Comparison of ENCODE assay signal across 1 cellular context in the genomic region with DNA sequence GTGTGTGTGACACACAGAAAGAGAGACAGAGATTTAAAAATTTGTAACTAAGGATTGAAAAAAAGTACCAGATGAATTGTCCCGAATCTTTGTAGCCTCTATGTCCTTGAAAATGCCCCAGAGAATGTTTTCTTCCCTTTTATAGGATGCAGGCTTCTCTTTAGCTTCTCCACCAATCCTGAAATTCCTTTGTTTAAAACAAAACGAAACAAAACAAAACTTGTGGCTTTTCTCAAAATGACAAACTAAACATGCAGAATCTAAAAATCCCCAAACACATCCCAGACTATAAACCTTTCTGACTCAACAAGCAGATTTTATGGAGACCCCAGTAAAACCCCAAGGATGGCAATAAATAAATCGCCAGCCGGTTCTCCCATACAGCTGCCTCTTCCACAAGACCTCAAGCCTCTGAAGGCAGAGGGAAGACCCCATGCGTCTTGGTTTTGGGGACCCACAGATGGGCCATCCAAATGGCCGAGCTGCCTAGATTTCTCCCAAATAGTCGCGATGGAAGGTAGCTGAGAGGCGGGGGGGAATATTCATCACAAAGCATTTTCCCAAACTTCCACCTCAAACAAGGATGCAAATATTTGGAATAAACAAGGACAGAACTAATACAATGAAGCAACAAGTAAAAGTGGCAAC.
TF ChIP-seq lines count a peak whose summit lies in the region.

No MANE protein-coding gene starts in this region.

TF ChIP-seq in H1, 55 proteins besides CTCF, POLR2A, EP300 and RAD21:
- TF ChIP-seq BACH1 (IDR thresholded peaks at IDR 0.05; ENCODE audit: low read length) (no peak), MAFK (IDR thresholded peaks at IDR 0.05; ENCODE audit: low read depth, low read length) (no peak), SAP30 (IDR thresholded peaks at IDR 0.05; ENCODE audit: insufficient read depth, insufficient replicate concordance, low read length) (no peak), KDM1A (IDR thresholded peaks at IDR 0.05; ENCODE audit: borderline replicate concordance, low read length) (no peak), POU5F1 (IDR thresholded peaks at IDR 0.05; ENCODE audit: low read depth, low read length) (no peak), CTBP2 (IDR thresholded peaks at IDR 0.05; ENCODE audit: borderline replicate concordance, insufficient read depth, insufficient read length, low read length) (no peak), EGR1 (IDR thresholded peaks at IDR 0.05; ENCODE audit: borderline replicate concordance, low read depth, low read length) (no peak), NANOG (IDR thresholded peaks at IDR 0.05; ENCODE audit: insufficient read depth, low read depth, low read length, poor library complexity, severe bottlenecking) (no peak), CBX5 (IDR thresholded peaks at IDR 0.05; ENCODE audit: low read depth, low read length) (no peak), SP4 (IDR thresholded peaks at IDR 0.05; ENCODE audit: low read length) (no peak), NRF1 (IDR thresholded peaks at IDR 0.05; ENCODE audit: low read depth, low read length) (no peak), SIN3A (conservative IDR thresholded peaks at IDR 0.05 in 1 of 2, IDR thresholded peaks at IDR 0.05 in 1 of 2; ENCODE audit: low read depth in 1 of 2, low read length in 2 of 2) (no peak), BRCA1 (IDR thresholded peaks at IDR 0.05; ENCODE audit: low read depth, low read length) (no peak), TAF7 (optimal IDR thresholded peaks at IDR 0.05; ENCODE audit: borderline replicate concordance, low read depth, low read length) (no peak)
- TF ChIP-seq, protein P1, sequence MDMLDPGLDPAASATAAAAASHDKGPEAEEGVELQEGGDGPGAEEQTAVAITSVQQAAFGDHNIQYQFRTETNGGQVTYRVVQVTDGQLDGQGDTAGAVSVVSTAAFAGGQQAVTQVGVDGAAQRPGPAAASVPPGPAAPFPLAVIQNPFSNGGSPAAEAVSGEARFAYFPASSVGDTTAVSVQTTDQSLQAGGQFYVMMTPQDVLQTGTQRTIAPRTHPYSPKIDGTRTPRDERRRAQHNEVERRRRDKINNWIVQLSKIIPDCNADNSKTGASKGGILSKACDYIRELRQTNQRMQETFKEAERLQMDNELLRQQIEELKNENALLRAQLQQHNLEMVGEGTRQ (IDR thresholded peaks at IDR 0.05; ENCODE audit: low read length): no peak
